Comparison of ENCODE assay signal across 16 cellular contexts in genomic region chr17:61130320-61130719, GRCh38.
"Had no signal": no experiment of that assay in that cellular context is flagged by ENCODE, and none has a peak within 500 bp of the region (broad histone marks: within the 10 kb centered on the region; RNA-seq: fewer than 3 reads in every experiment).

No MANE protein-coding gene starts in this region.

- H3K27me3 Mint-ChIP-seq: activated B cell treated with CpG ODN at 0.5 μM for 24 hours, memory B cell had no signal

- H3K36me3 ChIP-seq: adrenal gland, ovary, upper lobe of right lung had no signal

- ATAC-seq: left colon; stimulated activated naive CD8-positive, alpha-beta T cell treated with anti-CD3 and anti-CD28 coated beads, Interleukin-15, Interleukin-2, amounts not matched to agents 100 U/mL and 50 U/mL, for 24 hours; upper lobe of right lung had no signal

- H3K4me3 ChIP-seq: adrenal gland, ovary, upper lobe of right lung had no signal

- H3K4me1 ChIP-seq: adrenal gland had no signal

- H3K9me3 ChIP-seq: adrenal gland, ovary, upper lobe of right lung had no signal

- H3K27me3 ChIP-seq: adrenal gland, ovary, upper lobe of right lung had no signal

- DNase-seq: activated B cell treated with CpG ODN at 0.5 μM for 24 hours; activated CD8-positive, alpha-beta memory T cell treated with anti-CD3 and anti-CD28 coated beads for 24 hours; activated naive CD4-positive, alpha-beta T cell treated with anti-CD3 and anti-CD28 coated beads for 36 hours; adrenal gland; effector memory CD4-positive, alpha-beta T cell; left colon; ovary; stimulated activated CD4-positive, alpha-beta T cell treated with anti-CD3 and anti-CD28 coated beads, Interleukin-2, amount 100 ng/mL, for 48 hours; stimulated activated CD8-positive, alpha-beta memory T cell treated with anti-CD3 and anti-CD28 coated beads, Interleukin-4, amount 100 ng/mL, for 48 hours; stimulated activated naive CD8-positive, alpha-beta T cell treated with anti-CD3 and anti-CD28 coated beads, Interleukin-15, Interleukin-2, amounts not matched to agents 100 U/mL and 50 U/mL, for 24 hours; upper lobe of right lung had no signal

- H3K27ac ChIP-seq: adrenal gland, epithelial cell of prostate, ovary had no signal

- H3K4me3 Mint-ChIP-seq: activated B cell treated with CpG ODN at 0.5 μM for 24 hours; activated CD4-positive, alpha-beta T cell treated with anti-CD3 and anti-CD28 coated beads, Interleukin-2, amount 10 ng/mL, durations not matched to agents 24 days and 14 days; activated naive CD4-positive, alpha-beta T cell treated with anti-CD3 and anti-CD28 coated beads for 36 hours; memory B cell; neural crest cell; T-helper 1 cell treated with Interleukin-12 subunit alpha and Interleukin-12 subunit beta and Interleukin-4 antibody, amounts not matched to agents 30 μg/mL and 1 μg/mL, for 36 hours had no signal

- H3K9me3 Mint-ChIP-seq: activated B cell treated with CpG ODN at 0.5 μM for 24 hours; activated CD4-positive, alpha-beta T cell treated with anti-CD3 and anti-CD28 coated beads, Interleukin-2, amount 10 ng/mL, durations not matched to agents 24 days and 14 days; activated naive CD4-positive, alpha-beta T cell treated with anti-CD3 and anti-CD28 coated beads for 36 hours; memory B cell; neural crest cell; T-helper 1 cell treated with Interleukin-12 subunit alpha and Interleukin-12 subunit beta and Interleukin-4 antibody, amounts not matched to agents 30 μg/mL and 1 μg/mL, for 36 hours had no signal

- H3K27ac Mint-ChIP-seq: activated B cell treated with CpG ODN at 0.5 μM for 24 hours; activated CD4-positive, alpha-beta T cell treated with anti-CD3 and anti-CD28 coated beads, Interleukin-2, amount 10 ng/mL, durations not matched to agents 24 days and 14 days; activated naive CD4-positive, alpha-beta T cell treated with anti-CD3 and anti-CD28 coated beads for 36 hours; memory B cell; T-helper 1 cell treated with Interleukin-12 subunit alpha and Interleukin-12 subunit beta and Interleukin-4 antibody, amounts not matched to agents 30 μg/mL and 1 μg/mL, for 36 hours had no signal
